8 cellular contexts compared by ENCODE assay signal in genomic region chr19:19488875-19489690, GRCh38. TPM values are rescaled to one million over a fixed set of nuclear protein-coding genes. Genes with fewer than 3 reads are reported as not detected.
A peak's percentile ranks its signal among the peaks of the same experiment; 100 is the strongest.
DNase-seq lines count a peak whose midpoint lies in the region; ATAC-seq and TF ChIP-seq lines count a peak whose summit lies in the region.

No MANE protein-coding gene starts in this region.

- H3K9me3 Mint-ChIP-seq in CD8-positive, alpha-beta memory T cell = no peaks in the 10 kb centered on the region

- WGBS in right cardiac atrium = 28% methylated on average over 14 of the region's 14 CpGs

- H3K27me3 Mint-ChIP-seq in CD8-positive, alpha-beta memory T cell = peaks cover 0 to 3% of the 10 kb centered on the region in 2 donors

- no peak for TF ChIP-seq CTCF in GM20000 (IDR thresholded peaks at IDR 0.05; ENCODE audit: extremely low read depth, missing control alignments)
- peak in 1 of 3 experiments; percentile 24 for TF ChIP-seq CTCF in vagina (IDR thresholded peaks at IDR 0.05)

- ATAC-seq in right cardiac atrium = peak; percentile 65 to 77

- peak; percentile 82 to 96 (median 91) for DNase-seq in CD8-positive, alpha-beta memory T cell
- peak; percentile 73 for DNase-seq in GM20000 (ENCODE audit: low spot score)
- peak; percentile 57 for DNase-seq in KG1 (lab: John Stamatoyannopoulos, UW)
- peak; percentile 94 for DNase-seq in T-helper 22 cell (ENCODE audit: low read depth)
- DNase-seq in anterior cingulate cortex (lab: John Stamatoyannopoulos, UW) = peak in 49 of 58 donors; percentile 8 to 81 (median 46)
- peak; percentile 83 to 91 (median 89) for DNase-seq in right cardiac atrium
- peak; percentile 79 for DNase-seq in retina
- DNase-seq in vagina (ENCODE audit: extremely low spot score in 2 of 2) = no peak

- POLR2A ChIA-PET in CD8-positive, alpha-beta memory T cell (lab: Charles Lee) = interaction anchor here (0.7 to 3.9 kb wide), 10 partner anchors 26 to 296 kb away, joined by 3 to 26 read pairs (median 4); partner anchors contain the start of genes GATAD2A and TSSK6

- H3K4me1 Mint-ChIP-seq in CD8-positive, alpha-beta memory T cell = peaks cover 36 to 65% (median 36%) of the 10 kb centered on the region in 3 donors

- peaks cover 0 to 44% (median 1%) of the 10 kb centered on the region in 3 donors for H3K36me3 Mint-ChIP-seq in CD8-positive, alpha-beta memory T cell

- H3K27ac Mint-ChIP-seq in CD8-positive, alpha-beta memory T cell = peak overlapping the region; percentile 96 to 100 (median 99)

- H3K27me3 ChIP-seq in CD8-positive, alpha-beta memory T cell (ENCODE audit: insufficient read depth, low read length, poor library complexity, severe bottlenecking) = no peaks in the 10 kb centered on the region
- H3K27me3 ChIP-seq in right cardiac atrium (ENCODE audit: control insufficient read depth, insufficient read depth) (no peaks in the 10 kb centered on the region), vagina (no peaks in the 10 kb centered on the region)

- peak overlapping the region; percentile 62 to 88 (median 76) for H3K4me3 Mint-ChIP-seq in CD8-positive, alpha-beta memory T cell

- intact Hi-C loops in right cardiac atrium (cut with DNase I) = loop anchor here in 1 of 4 donors (10.0 kb wide), 1 partner anchor 84 kb away; the partner anchor contains the start of gene GATAD2A
- intact Hi-C loops in vagina (cut with DNase I) = loop anchor here (10.0 kb wide), 1 partner anchor 84 kb away; the partner anchor contains the start of gene GATAD2A

- H3K36me3 ChIP-seq in CD8-positive, alpha-beta memory T cell (ENCODE audit: insufficient read depth, low read length) = peaks cover 27% of the 10 kb centered on the region
- peaks cover 0 to 12% of the 10 kb centered on the region in 2 donors for H3K36me3 ChIP-seq in vagina

- peak overlapping the region; percentile 40 for H3K4me3 ChIP-seq in CD8-positive, alpha-beta memory T cell (ENCODE audit: low read length)
- H3K4me3 ChIP-seq in right cardiac atrium (ENCODE audit: low read length) = peak overlapping the region; percentile 25
- H3K4me3 ChIP-seq in vagina = peak overlapping the region; percentile 5 to 19

- TF ChIP-seq POLR2A in vagina (IDR thresholded peaks at IDR 0.05) = no peak

- H3K27ac ChIP-seq in CD8-positive, alpha-beta memory T cell (ENCODE audit: low read depth, low read length) = peak overlapping the region; percentile 89
- H3K27ac ChIP-seq in right cardiac atrium (ENCODE audit: low read length) = peak overlapping the region; percentile 62
- peak overlapping the region; percentile 75 for H3K27ac ChIP-seq in vagina

- CTCF ChIA-PET in CD8-positive, alpha-beta memory T cell (lab: Charles Lee) = interaction anchor here (0.8 to 7.3 kb wide), 18 partner anchors 10 to 173 kb away, joined by 3 to 166 read pairs (median 6); partner anchors contain the start of gene GATAD2A

- H3K4me1 ChIP-seq in CD8-positive, alpha-beta memory T cell (ENCODE audit: insufficient read depth, low read length) = peaks cover 61% of the 10 kb centered on the region
- H3K4me1 ChIP-seq in right cardiac atrium (ENCODE audit: control insufficient read depth, insufficient read depth, low read length) (peaks cover 17% of the 10 kb centered on the region), vagina (peaks cover 57% of the 10 kb centered on the region)

- no peaks in the 10 kb centered on the region for H3K9me3 ChIP-seq in CD8-positive, alpha-beta memory T cell (ENCODE audit: low read length)
- H3K9me3 ChIP-seq in right cardiac atrium (ENCODE audit: control insufficient read depth, low read length) (no peaks in the 10 kb centered on the region), vagina (no peaks in the 10 kb centered on the region)

RNA-seq across cellular contexts. Expression of gene TSSK6, which starts 26.3 kb away (rescaled TPM):
- 1 to 10 TPM; 3.1 to 3.4 TPM for total RNA-seq in CD8-positive, alpha-beta memory T cell
- polyA plus RNA-seq in CD8-positive, alpha-beta memory T cell = 1.4 TPM
- total RNA-seq in right cardiac atrium = under 1 TPM; 0.28 to 0.97 (median 0.82) TPM
- 0.77 TPM for polyA plus RNA-seq in right cardiac atrium
- total RNA-seq in vagina = 0.98 TPM

RNA-seq across cellular contexts. Expression of gene NDUFA13, which starts 26.9 kb away (rescaled TPM):
- total RNA-seq in CD8-positive, alpha-beta memory T cell = 100 to 1,000 TPM; 337 to 341 TPM
- 334 TPM for polyA plus RNA-seq in CD8-positive, alpha-beta memory T cell
- total RNA-seq in right cardiac atrium = 1,000 to 10,000 TPM in 1 of 4 donors, 100 to 1,000 TPM in 3; 785 to 1,013 (median 850) TPM
- 1,226 TPM for polyA plus RNA-seq in right cardiac atrium
- total RNA-seq in vagina = 47.9 TPM

RNA-seq across cellular contexts. Expression of gene YJEFN3, which starts 39.6 kb away (rescaled TPM):
- 1 to 10 TPM; 6.5 to 7.5 TPM for total RNA-seq in CD8-positive, alpha-beta memory T cell
- polyA plus RNA-seq in CD8-positive, alpha-beta memory T cell = not detected
- 1 to 10 TPM; 1.3 to 4.3 (median 1.6) TPM for total RNA-seq in right cardiac atrium
- polyA plus RNA-seq in right cardiac atrium = 2.9 TPM
- total RNA-seq in vagina = 2.5 TPM

RNA-seq across cellular contexts. Expression of gene CILP2, which starts 49.0 kb away (rescaled TPM):
- under 1 TPM; 0.07 to 0.11 TPM for total RNA-seq in CD8-positive, alpha-beta memory T cell
- polyA plus RNA-seq in CD8-positive, alpha-beta memory T cell = 0.33 TPM
- under 1 TPM; 0.08 to 0.39 (median 0.22) TPM for total RNA-seq in right cardiac atrium
- 0.05 TPM for polyA plus RNA-seq in right cardiac atrium
- total RNA-seq in vagina = 0.98 TPM

Comparison
In these comparisons a context has a peak if more than half of its experiments do, and no peak if none do; other contexts are left out.
1. DNase-seq: peak in CD8-positive, alpha-beta memory T cell (5 of 5), GM20000 (single experiment), KG1 (single experiment), T-helper 22 cell (single experiment), anterior cingulate cortex (49 of 58), right cardiac atrium (3 of 3) and retina (single experiment); none in vagina (0 of 2).
2. Peak in every context shown above with its lines, with median percentiles within 50 percentile points of each other: H3K27ac ChIP-seq and H3K4me3 ChIP-seq.